Comparison of ENCODE assay signal across 11 cellular contexts in genomic region chr5:141957367-141957993, GRCh38. TPM values are rescaled to one million over a fixed set of nuclear protein-coding genes. Genes with fewer than 3 reads are reported as not detected.
DNase-seq lines count a peak whose midpoint lies in the region; ATAC-seq and TF ChIP-seq lines count a peak whose summit lies in the region.
"Had no signal": no experiment of that assay in that cellular context is flagged by ENCODE, and none has a peak within 500 bp of the region (broad histone marks: within the 10 kb centered on the region; RNA-seq: fewer than 3 reads in every experiment).

No MANE protein-coding gene starts in this region.

- H3K4me2 ChIP-seq in BLaER1 treated with 17β-estradiol and CSF1 and Interleukin-3, amounts not matched to agents 10 nM and 100 nM = peak overlapping the region; percentile 76 to 93 (median 90)

- no peaks in the 10 kb centered on the region for H3K9me3 Mint-ChIP-seq in naive thymus-derived CD8-positive, alpha-beta T cell
- H3K9me3 Mint-ChIP-seq: immature natural killer cell; naive thymus-derived CD4-positive, alpha-beta T cell had no signal

- no peaks in the 10 kb centered on the region for H4K20me1 ChIP-seq in BLaER1 treated with 17β-estradiol and CSF1 and Interleukin-3, amounts not matched to agents 10 nM and 100 nM

- DNase-seq in AML-193 (lab: John Stamatoyannopoulos, UW) (peak; percentile 34 to 43), NOMO-1 treated with DMSO at 0.1 percent for 48 hours (lab: John Stamatoyannopoulos, UW; ENCODE audit: unreplicated experiment) (peak; percentile 23), foreskin keratinocyte (no peak), dedifferentiated amniotic fluid mesenchymal stem cell (ENCODE audit: extremely low spot score) (no peak), hypothalamus (lab: John Stamatoyannopoulos, UW) (no peak), brain microvascular endothelial cell (no peak)
- DNase-seq in naive thymus-derived CD8-positive, alpha-beta T cell = no peak
- DNase-seq: immature natural killer cell, SW 1271 had no signal

- peak overlapping the region in 3 of 10 donors; percentile 48 to 54 (median 52) for H3K27ac Mint-ChIP-seq in naive thymus-derived CD8-positive, alpha-beta T cell

- H3K4me3 ChIP-seq in BLaER1 treated with 17β-estradiol and CSF1 and Interleukin-3, amounts not matched to agents 10 nM and 100 nM = peak overlapping the region in 9 of 10 experiments; percentile 27 to 64 (median 48); a peak in 15 of 20 replicates
- no peak overlapping the region for H3K4me3 ChIP-seq in brain microvascular endothelial cell (ENCODE audit: low read depth, low read length)

- peaks cover 65 to 95% (median 76%) of the 10 kb centered on the region in 10 experiments for H3K4me1 ChIP-seq in BLaER1 treated with 17β-estradiol and CSF1 and Interleukin-3, amounts not matched to agents 10 nM and 100 nM
- peaks cover 3% of the 10 kb centered on the region for H3K4me1 ChIP-seq in foreskin keratinocyte

- H3K27me3 Mint-ChIP-seq in naive thymus-derived CD8-positive, alpha-beta T cell = no peaks in the 10 kb centered on the region
- H3K27me3 Mint-ChIP-seq: naive thymus-derived CD4-positive, alpha-beta T cell had no signal

- H3K4me3 Mint-ChIP-seq in naive thymus-derived CD8-positive, alpha-beta T cell = no peak overlapping the region

- POLR2A ChIA-PET in naive thymus-derived CD8-positive, alpha-beta T cell (lab: Charles Lee) = interaction anchor here (0.6 to 3.8 kb wide), 7 partner anchors 9 to 365 kb away, joined by 3 to 12 read pairs (median 3); partner anchors contain the start of genes DELE1 and RNF14

- no peak for TF ChIP-seq CTCF in foreskin keratinocyte (conservative IDR thresholded peaks at IDR 0.05)
- TF ChIP-seq CTCF in brain microvascular endothelial cell (IDR thresholded peaks at IDR 0.05; ENCODE audit: low read depth, low read length, missing control alignments) = no peak

- H3K4me1 Mint-ChIP-seq in naive thymus-derived CD8-positive, alpha-beta T cell = peaks cover 25 to 56% (median 43%) of the 10 kb centered on the region in 4 donors

- H3K27me3 ChIP-seq in BLaER1 treated with 17β-estradiol and CSF1 and Interleukin-3, amounts not matched to agents 10 nM and 100 nM = no peaks in the 10 kb centered on the region
- H3K27me3 ChIP-seq in foreskin keratinocyte = no peaks in the 10 kb centered on the region
- H3K27me3 ChIP-seq in brain microvascular endothelial cell (replicated peaks) = no peaks in the 10 kb centered on the region

- peak overlapping the region in 10 of 11 experiments; percentile 47 to 76 (median 69); a peak in 19 of 22 replicates for H3K27ac ChIP-seq in BLaER1 treated with 17β-estradiol and CSF1 and Interleukin-3, amounts not matched to agents 10 nM and 100 nM
- H3K27ac ChIP-seq in foreskin keratinocyte = no peak overlapping the region
- no peak overlapping the region for H3K27ac ChIP-seq in brain microvascular endothelial cell

- H3K36me3 Mint-ChIP-seq in naive thymus-derived CD8-positive, alpha-beta T cell = peaks cover 0 to 3% (median 0%) of the 10 kb centered on the region in 3 donors

- H3K36me3 ChIP-seq in BLaER1 treated with 17β-estradiol and CSF1 and Interleukin-3, amounts not matched to agents 10 nM and 100 nM = no peaks in the 10 kb centered on the region
- H3K36me3 ChIP-seq in brain microvascular endothelial cell (replicated peaks) = no peaks in the 10 kb centered on the region

- H3K9ac ChIP-seq in BLaER1 treated with 17β-estradiol and CSF1 and Interleukin-3, amounts not matched to agents 10 nM and 100 nM = peak overlapping the region; percentile 23 to 71 (median 60); a peak in 18 of 22 replicates

- ATAC-seq in foreskin keratinocyte = peak; percentile 60
- ATAC-seq in naive thymus-derived CD8-positive, alpha-beta T cell = no peak
- ATAC-seq: naive thymus-derived CD4-positive, alpha-beta T cell had no signal

- no peaks in the 10 kb centered on the region for H3K9me3 ChIP-seq in BLaER1 treated with 17β-estradiol and CSF1 and Interleukin-3, amounts not matched to agents 10 nM and 100 nM (replicated peaks in 1 of 11)

- in situ Hi-C loops in brain microvascular endothelial cell (cut with HindIII; ENCODE audit: low pct_ligation_motif_present, low sequenced_read_pairs) = no loop called here

RNA-seq across cellular contexts. Expression of gene PCDH12, which starts 0.5 kb away (rescaled TPM):
- total RNA-seq in foreskin keratinocyte = 0.03 and 0.07 TPM in 2 replicates
- polyA plus RNA-seq in foreskin keratinocyte = 0.01 and 0.02 TPM in 2 replicates
- not detected for total RNA-seq in naive thymus-derived CD8-positive, alpha-beta T cell
- polyA plus RNA-seq in naive thymus-derived CD8-positive, alpha-beta T cell = under 1 TPM; 0.07 to 0.21 (median 0.07) TPM

RNA-seq across cellular contexts. Expression of gene RNF14, which starts 11.4 kb away (rescaled TPM):
- 55.1 and 57.0 TPM in 2 replicates for total RNA-seq in foreskin keratinocyte
- 19.8 and 23.4 TPM in 2 replicates for polyA plus RNA-seq in foreskin keratinocyte
- 10 to 100 TPM; 31.3 to 31.6 TPM for total RNA-seq in naive thymus-derived CD8-positive, alpha-beta T cell
- 10 to 100 TPM; 27.4 to 40.1 (median 30.1) TPM for polyA plus RNA-seq in naive thymus-derived CD8-positive, alpha-beta T cell

RNA-seq across cellular contexts. Expression of gene DELE1, which starts 33.8 kb away (rescaled TPM):
- 39.2 and 44.1 TPM in 2 replicates for total RNA-seq in foreskin keratinocyte
- 26.3 and 30.0 TPM in 2 replicates for polyA plus RNA-seq in foreskin keratinocyte
- 10 to 100 TPM; 89.8 to 97.1 TPM for total RNA-seq in naive thymus-derived CD8-positive, alpha-beta T cell
- 10 to 100 TPM; 28.2 to 33.5 (median 31.4) TPM for polyA plus RNA-seq in naive thymus-derived CD8-positive, alpha-beta T cell

RNA-seq across cellular contexts. Expression of gene GNPDA1, which starts 55.3 kb away (rescaled TPM):
- 37.2 and 38.1 TPM in 2 replicates for total RNA-seq in foreskin keratinocyte
- 25.3 and 31.3 TPM in 2 replicates for polyA plus RNA-seq in foreskin keratinocyte
- 10 to 100 TPM; 27.3 to 29.4 TPM for total RNA-seq in naive thymus-derived CD8-positive, alpha-beta T cell
- 10 to 100 TPM; 40.9 to 51.0 (median 43.9) TPM for polyA plus RNA-seq in naive thymus-derived CD8-positive, alpha-beta T cell

Comparison
In these comparisons a context has a peak if more than half of its experiments do, and no peak if none do; other contexts are left out.
1. DNase-seq: peak in AML-193 (2 of 2) and NOMO-1 treated with DMSO at 0.1 percent for 48 hours (single experiment); none in foreskin keratinocyte (0 of 2), dedifferentiated amniotic fluid mesenchymal stem cell (single experiment), hypothalamus (0 of 51), brain microvascular endothelial cell (single experiment) and naive thymus-derived CD8-positive, alpha-beta T cell (0 of 10).
2. H3K27ac ChIP-seq: peak in BLaER1 treated with 17β-estradiol and CSF1 and Interleukin-3, amounts not matched to agents 10 nM and 100 nM (10 of 11); none in foreskin keratinocyte (single experiment) and brain microvascular endothelial cell (single experiment).